In the genomic region with DNA sequence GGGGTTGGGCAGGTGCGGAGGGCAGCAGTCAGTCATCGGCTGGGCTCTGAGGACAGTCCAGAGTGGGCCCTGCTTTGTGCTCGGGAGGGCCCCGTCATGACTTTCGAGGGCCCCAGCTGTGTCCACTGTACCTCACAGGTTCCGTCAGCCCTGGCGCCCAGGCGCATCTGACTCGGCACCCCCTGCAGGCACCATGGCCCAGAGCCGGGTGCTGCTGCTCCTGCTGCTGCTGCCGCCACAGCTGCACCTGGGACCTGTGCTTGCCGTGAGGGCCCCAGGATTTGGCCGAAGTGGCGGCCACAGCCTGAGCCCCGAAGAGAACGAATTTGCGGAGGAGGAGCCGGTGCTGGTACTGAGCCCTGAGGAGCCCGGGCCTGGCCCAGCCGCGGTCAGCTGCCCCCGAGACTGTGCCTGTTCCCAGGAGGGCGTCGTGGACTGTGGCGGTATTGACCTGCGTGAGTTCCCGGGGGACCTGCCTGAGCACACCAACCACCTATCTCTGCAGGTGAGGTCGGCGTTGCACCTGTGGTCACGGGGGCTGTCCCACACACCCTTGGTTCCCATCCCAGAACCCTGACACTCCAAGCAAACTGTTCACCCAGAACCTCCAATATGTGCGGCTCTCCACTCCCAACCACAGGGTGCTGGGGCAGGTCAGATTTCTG, we compare ENCODE assay signal across 20 cellular contexts. TPM values are rescaled to one million over a fixed set of nuclear protein-coding genes. Genes with fewer than 3 reads are reported as not detected.
DNase-seq lines count a peak whose midpoint lies in the region; ATAC-seq and TF ChIP-seq lines count a peak whose summit lies in the region.
"Had no signal": no experiment of that assay in that cellular context is flagged by ENCODE, and none has a peak within 500 bp of the region (broad histone marks: within the 10 kb centered on the region; RNA-seq: fewer than 3 reads in every experiment).

No MANE protein-coding gene starts in this region.

- TF ChIP-seq CTCF in Peyer's patch (IDR thresholded peaks at IDR 0.05) (no peak), left ventricle myocardium inferior (IDR thresholded peaks at IDR 0.05; ENCODE audit: borderline replicate concordance) (no peak)

- intact Hi-C loops in left ventricle myocardium inferior (cut with micrococcal nuclease): no loop called here
- intact Hi-C loops in posterior vena cava (cut with DNase I): loop anchor here (10.0 kb wide), 2 partner anchors 115 to 145 kb away; partner anchors contain the start of genes ECHDC2 (in 1 of the 2) and SCP2 (in 1 of the 2)

- H3K27ac ChIP-seq in Peyer's patch: no peak overlapping the region
- H3K27ac ChIP-seq in left ventricle myocardium inferior (replicated peaks): no peak overlapping the region
- H3K27ac ChIP-seq: BLaER1 treated with 17β-estradiol and CSF1 and Interleukin-3, amounts not matched to agents 10 nM and 100 nM; colonic mucosa; PC-9; psoas muscle had no signal

- H3K4me3 ChIP-seq in Peyer's patch: no peak overlapping the region
- no peak overlapping the region for H3K4me3 ChIP-seq in left ventricle myocardium inferior
- H3K4me3 ChIP-seq: BLaER1 treated with 17β-estradiol and CSF1 and Interleukin-3, amounts not matched to agents 10 nM and 100 nM; colonic mucosa; lung; PC-9; psoas muscle had no signal

- no peaks in the 10 kb centered on the region for H3K4me1 ChIP-seq in Peyer's patch
- peaks cover 16% of the 10 kb centered on the region for H3K4me1 ChIP-seq in left ventricle myocardium inferior
- H3K4me1 ChIP-seq: BLaER1 treated with 17β-estradiol and CSF1 and Interleukin-3, amounts not matched to agents 10 nM and 100 nM; colonic mucosa; psoas muscle had no signal

- DNase-seq in activated CD4-positive, alpha-beta T cell treated with anti-CD3 and anti-CD28 coated beads for 1 hour: peak; percentile 6
- no peak for DNase-seq in activated CD4-positive, alpha-beta T cell treated with anti-CD3 and anti-CD28 coated beads for 4 hours
- peak; percentile 9 to 42 (median 41) for DNase-seq in Peyer's patch
- peak; percentile 13 for DNase-seq in left ventricle myocardium inferior
- DNase-seq in posterior vena cava (ENCODE audit: low spot score): peak; percentile 80
- no peak for DNase-seq in RPMI8226
- DNase-seq: activated CD8-positive, alpha-beta T cell treated with anti-CD3 and anti-CD28 coated beads, Interleukin-2, amount 10 ng/mL, durations not matched to agents 7 days and 5 days; colonic mucosa; DMS 273 treated with DMSO at 0.1 percent for 48 hours; GF-D8; Kasumi-1; NCI-H1105; NCI-H2171; PC-9; stimulated activated naive CD4-positive, alpha-beta T cell had no signal

- H3K9me3 ChIP-seq in Peyer's patch (no peaks in the 10 kb centered on the region), left ventricle myocardium inferior (replicated peaks) (no peaks in the 10 kb centered on the region)
- H3K9me3 ChIP-seq: BLaER1 treated with 17β-estradiol and CSF1 and Interleukin-3, amounts not matched to agents 10 nM and 100 nM; colonic mucosa; psoas muscle had no signal

- no peak for TF ChIP-seq POLR2A in Peyer's patch (IDR thresholded peaks at IDR 0.05)

- ATAC-seq in GM21515 (IDR thresholded peaks at IDR 0.05; ENCODE audit: unreplicated experiment): no peak
- no peak for ATAC-seq in HG02610 (IDR thresholded peaks at IDR 0.05; ENCODE audit: unreplicated experiment)
- ATAC-seq: activated CD8-positive, alpha-beta T cell treated with anti-CD3 and anti-CD28 coated beads, Interleukin-2, amount 10 ng/mL, durations not matched to agents 7 days and 5 days; psoas muscle had no signal

- no peaks in the 10 kb centered on the region for H3K36me3 ChIP-seq in Peyer's patch
- H3K36me3 ChIP-seq in left ventricle myocardium inferior: no peaks in the 10 kb centered on the region
- H3K36me3 ChIP-seq: BLaER1 treated with 17β-estradiol and CSF1 and Interleukin-3, amounts not matched to agents 10 nM and 100 nM; colonic mucosa had no signal

- H3K27me3 ChIP-seq in Peyer's patch (no peaks in the 10 kb centered on the region), left ventricle myocardium inferior (ENCODE audit: low read depth) (no peaks in the 10 kb centered on the region)
- H3K27me3 ChIP-seq: colonic mucosa had no signal

RNA-seq across cellular contexts. Expression of gene PODN, which starts 7.8 kb away (rescaled TPM):
- 10 to 100 TPM in 3 of 4 donors, 1 to 10 TPM in 1; 7.0 to 32.2 (median 17.0) TPM for total RNA-seq in Peyer's patch
- total RNA-seq in left ventricle myocardium inferior: 22.9 TPM
- total RNA-seq in posterior vena cava: 100 to 1,000 TPM; 155 to 285 TPM
- total RNA-seq: activated CD8-positive, alpha-beta T cell treated with anti-CD3 and anti-CD28 coated beads, Interleukin-2, amount 10 ng/mL, durations not matched to agents 7 days and 5 days; PC-9 had no signal

Comparison
In these comparisons a context has a peak if more than half of its experiments do, and no peak if none do; other contexts are left out.
1. DNase-seq: peak in activated CD4-positive, alpha-beta T cell treated with anti-CD3 and anti-CD28 coated beads for 1 hour (single experiment), Peyer's patch (3 of 3), left ventricle myocardium inferior (single experiment) and posterior vena cava (single experiment); none in activated CD4-positive, alpha-beta T cell treated with anti-CD3 and anti-CD28 coated beads for 4 hours (0 of 2) and RPMI8226 (single experiment).